6 cellular contexts compared by ENCODE assay signal in genomic region chr6:169697115-169697514, GRCh38. TPM values are rescaled to one million over a fixed set of nuclear protein-coding genes. Genes with fewer than 3 reads are reported as not detected.
A peak's percentile ranks its signal among the peaks of the same experiment; 100 is the strongest.
DNase-seq lines count a peak whose midpoint lies in the region; ATAC-seq and TF ChIP-seq lines count a peak whose summit lies in the region.
"Not testable (repeated sequence)": the region's sequence is repeated elsewhere in the genome, so short reads cannot be mapped to it uniquely, and the experiment has no call there.

No MANE protein-coding gene starts in this region.

- H3K27me3 ChIP-seq in A673 (replicated peaks; ENCODE audit: insufficient read depth, low read depth, low read length, poor library complexity); PC-3 (ENCODE audit: low read length); ascending aorta: not testable (repeated sequence)

- H3K36me3 Mint-ChIP-seq in nephron progenitor cell (ENCODE audit: low read depth), result peaks cover 73% of the 10 kb centered on the region

- CTCF ChIA-PET in A673 (lab: Charles Lee); PC-3 (lab: Charles Lee): not testable (repeated sequence)

- H3K9me3 ChIP-seq in A673 (ENCODE audit: low read depth, low read length, poor library complexity, severe bottlenecking); PC-3 (ENCODE audit: low read length); ascending aorta: not testable (repeated sequence)

- not testable (repeated sequence) for H3K4me3 ChIP-seq in A673 (ENCODE audit: low read depth, low read length, poor library complexity, severe bottlenecking); GM12875 (ENCODE audit: low read depth, low read length); PC-3 (ENCODE audit: low read length); ascending aorta; fibroblast of mammary gland (ENCODE audit: control insufficient read depth, low read depth, low read length)

- not testable (repeated sequence) for H3K9ac ChIP-seq in PC-3 (ENCODE audit: low read length)

- peaks cover 61% of the 10 kb centered on the region for H3K9me3 Mint-ChIP-seq in nephron progenitor cell

- peaks cover 28% of the 10 kb centered on the region for H3K4me1 Mint-ChIP-seq in nephron progenitor cell

- ATAC-seq in PC-3, result not testable (repeated sequence)

- intact Hi-C loops in A673 (cut with micrococcal nuclease; ENCODE audit: unreplicated experiment); PC-3 (cut with micrococcal nuclease); ascending aorta (cut with DNase I): not testable (repeated sequence)

- H3K9me2 ChIP-seq in PC-3 (replicated peaks; ENCODE audit: low read length), result not testable (repeated sequence)

- not testable (repeated sequence) for DNase-seq in A673 (ENCODE audit: low spot score); PC-3; ascending aorta (ENCODE audit: low spot score in 2 of 2); fibroblast of mammary gland (ENCODE audit: low read depth)
- peak; percentile 20 for DNase-seq in nephron progenitor cell

- H3K4me1 ChIP-seq in A673 (ENCODE audit: insufficient read depth, low read length, poor library complexity, severe bottlenecking); PC-3 (ENCODE audit: insufficient read depth, low read length); ascending aorta: not testable (repeated sequence)

- peaks cover 28% of the 10 kb centered on the region for H3K79me2 ChIP-seq in PC-3 (ENCODE audit: low read length)

- not testable (repeated sequence) for H3F3A ChIP-seq in PC-3 (ENCODE audit: low read length, unreplicated experiment)

- H3K4me2 ChIP-seq in PC-3 (ENCODE audit: low read length), result not testable (repeated sequence)

- H2AFZ ChIP-seq in PC-3 (ENCODE audit: low read length), result not testable (repeated sequence)

- H4K20me1 ChIP-seq in PC-3 (ENCODE audit: low read length), result not testable (repeated sequence)

- H3K27ac ChIP-seq in A673 (ENCODE audit: low read depth, low read length, poor library complexity, severe bottlenecking); PC-3 (ENCODE audit: low read length); ascending aorta: not testable (repeated sequence)

- not testable (repeated sequence) for H3K4me3 Mint-ChIP-seq in nephron progenitor cell

- not testable (repeated sequence) for BruUV-seq in A673 (replicated peaks; lab: Mats Ljungman, UMichigan); PC-3 (replicated peaks; lab: Mats Ljungman, UMichigan)

- H3K36me3 ChIP-seq in A673 (ENCODE audit: insufficient read depth, low read length, poor library complexity, severe bottlenecking); PC-3 (ENCODE audit: low read depth, low read length); ascending aorta: not testable (repeated sequence)

- TF ChIP-seq CTCF in A673 (conservative IDR thresholded peaks at IDR 0.05; ENCODE audit: low read depth, low read length), result peak; percentile 47
- peak; percentile 28; the same call in 1 of the 2 replicates for TF ChIP-seq CTCF in GM12875 (IDR thresholded peaks at IDR 0.05; ENCODE audit: borderline replicate concordance, insufficient read depth, low read depth, low read length)
- TF ChIP-seq CTCF in PC-3 (conservative IDR thresholded peaks at IDR 0.05; ENCODE audit: low read depth, low read length), result peak; percentile 19; the same call in 1 of the 2 replicates
- TF ChIP-seq CTCF in ascending aorta (IDR thresholded peaks at IDR 0.05), result peak in 2 of 3 experiments; percentile 34 to 35
- peak; percentile 52 for TF ChIP-seq CTCF in fibroblast of mammary gland (conservative IDR thresholded peaks at IDR 0.05; ENCODE audit: control insufficient read depth, insufficient read depth, low read depth, low read length)
- TF ChIP-seq CTCF in nephron progenitor cell (IDR thresholded peaks at IDR 0.05), result not testable (repeated sequence)

- POLR2A ChIA-PET in A673 (lab: Charles Lee; ENCODE audit: low non-redundant PET); PC-3 (lab: Charles Lee; ENCODE audit: unreplicated experiment): not testable (repeated sequence)

- H3K27me3 Mint-ChIP-seq in nephron progenitor cell (ENCODE audit: low read depth, poor library complexity), result not testable (repeated sequence)

- not testable (repeated sequence) for H3K27ac Mint-ChIP-seq in nephron progenitor cell

RNA-seq across cellular contexts. Expression of gene WDR27, which starts 4.7 kb away (rescaled TPM):
- total RNA-seq in A673 (2021) (77.3 and 89.1 TPM in 2 replicates), PC-3 (2014; rRNA removed) (20.0 and 28.3 TPM in 2 replicates), ascending aorta (92.7 TPM)

RNA-seq across cellular contexts. Expression of gene C6orf120, which starts 4.8 kb away (rescaled TPM):
- total RNA-seq in A673 (2021), result 23.2 and 25.9 TPM in 2 replicates
- 17.0 and 18.6 TPM in 2 replicates for total RNA-seq in PC-3 (2014; rRNA removed)
- total RNA-seq in ascending aorta, result 36.2 TPM

RNA-seq across cellular contexts. Expression of gene PHF10, which starts 27.2 kb away (rescaled TPM):
- 58.4 and 61.4 TPM in 2 replicates for total RNA-seq in A673 (2021)
- 6.3 and 10.7 TPM in 2 replicates for total RNA-seq in PC-3 (2014; rRNA removed)
- total RNA-seq in ascending aorta, result 16.6 TPM

RNA-seq across cellular contexts. Expression of gene DYNLT2, which starts 54.3 kb away (rescaled TPM):
- total RNA-seq in A673 (2021) (2.4 TPM in 2 replicates), PC-3 (2014; rRNA removed) (0.51 and 1.5 TPM in 2 replicates), ascending aorta (0.21 TPM)

RNA-seq across cellular contexts. Expression of gene ERMARD, which starts 54.3 kb away (rescaled TPM):
- total RNA-seq in A673 (2021), result 19.6 and 23.2 TPM in 2 replicates
- 16.3 and 24.2 TPM in 2 replicates for total RNA-seq in PC-3 (2014; rRNA removed)
- total RNA-seq in ascending aorta, result 4.0 TPM
